In the genomic region with DNA sequence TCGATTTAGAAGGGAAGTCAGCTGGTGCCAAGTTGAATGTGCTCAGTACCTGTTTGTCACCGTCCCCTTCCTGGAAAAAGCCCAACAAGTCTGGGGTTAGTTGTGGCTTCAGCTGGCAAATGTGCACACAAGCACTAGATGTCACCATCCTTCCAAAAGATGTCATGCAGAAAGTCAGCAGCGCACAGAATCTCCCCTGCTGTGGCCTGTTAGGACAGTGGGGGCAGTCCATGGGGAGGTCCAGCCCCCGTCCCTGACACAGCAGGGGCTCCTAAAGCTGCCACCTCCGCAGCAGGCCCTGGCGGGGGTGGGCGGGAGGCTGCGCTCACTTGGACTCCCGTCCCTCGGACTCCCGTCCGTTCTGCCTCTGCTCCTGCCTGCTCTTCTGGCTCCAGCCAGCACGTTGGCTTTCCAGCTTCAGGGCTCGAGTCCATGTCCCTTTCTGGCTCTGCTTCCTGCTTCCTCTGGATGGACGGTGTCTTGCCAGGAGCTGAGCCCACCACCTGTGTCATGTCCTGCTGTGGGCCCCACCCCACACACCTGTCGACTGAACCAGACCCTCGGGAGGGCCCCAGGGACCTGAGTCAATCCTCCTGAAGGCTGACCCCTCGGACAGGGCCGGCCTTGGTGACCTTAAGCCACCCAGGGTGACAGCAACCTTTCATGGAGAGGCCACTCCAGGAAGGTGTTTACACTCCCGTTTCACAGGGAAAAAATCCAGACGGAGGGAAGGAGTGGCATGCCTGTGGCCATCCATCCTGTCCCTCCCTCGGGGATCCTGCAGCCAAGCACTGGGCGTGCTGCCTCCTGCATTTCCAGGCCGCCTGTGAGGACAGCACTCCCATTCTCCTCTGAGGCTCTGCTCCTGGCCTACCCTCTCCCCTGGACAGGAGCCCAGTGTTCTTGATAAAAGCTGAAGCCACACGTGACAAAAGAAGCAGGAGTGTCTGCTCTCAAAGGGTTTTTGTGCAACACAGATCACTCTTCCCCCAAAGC, we compare ENCODE assay signal across 7 cellular contexts. TPM values are rescaled to one million over a fixed set of nuclear protein-coding genes. Genes with fewer than 3 reads are reported as not detected.
DNase-seq lines count a peak whose midpoint lies in the region; ATAC-seq and TF ChIP-seq lines count a peak whose summit lies in the region.

No MANE protein-coding gene starts in this region.

- peak overlapping the region; percentile 35 to 48 (median 38) for H3K4me3 ChIP-seq in esophagus muscularis mucosa

- intact Hi-C loops in activated CD4-positive, alpha-beta memory T cell treated with anti-CD3 and anti-CD28 coated beads for 36 hours (cut with micrococcal nuclease), result loop anchor here (1.0 to 5.0 kb wide), 6 partner anchors 91 to 681 kb away; no protein-coding TSS in a partner anchor
- intact Hi-C loops in esophagus muscularis mucosa (cut with DNase I), result loop anchor here (2.0 to 5.0 kb wide), 2 partner anchors 85 to 165 kb away; no protein-coding TSS in a partner anchor

- no peaks in the 10 kb centered on the region for H3K36me3 ChIP-seq in esophagus muscularis mucosa

- no peak overlapping the region for H3K4me3 Mint-ChIP-seq in activated CD4-positive, alpha-beta memory T cell treated with anti-CD3 and anti-CD28 coated beads for 36 hours
- H3K4me3 Mint-ChIP-seq in naive B cell, result no peak overlapping the region

- no peak overlapping the region for H3K27ac Mint-ChIP-seq in activated CD4-positive, alpha-beta memory T cell treated with anti-CD3 and anti-CD28 coated beads for 36 hours
- peak overlapping the region in 3 of 6 donors; percentile 24 to 62 (median 34) for H3K27ac Mint-ChIP-seq in naive B cell

- peaks cover 5% of the 10 kb centered on the region for H3K4me1 Mint-ChIP-seq in activated CD4-positive, alpha-beta memory T cell treated with anti-CD3 and anti-CD28 coated beads for 36 hours (ENCODE audit: low read depth)
- peaks cover 0 to 2% (median 0%) of the 10 kb centered on the region in 3 donors for H3K4me1 Mint-ChIP-seq in naive B cell

- no peaks in the 10 kb centered on the region for H3K27me3 ChIP-seq in esophagus muscularis mucosa

- peaks cover 14 to 20% (median 18%) of the 10 kb centered on the region in 4 donors for H3K4me1 ChIP-seq in esophagus muscularis mucosa

- DNase-seq in NCI-H1694 treated with DMSO at 0.1 percent for 48 hours (lab: John Stamatoyannopoulos, UW) (peak; percentile 52), esophagus muscularis mucosa (ENCODE audit: extremely low spot score) (no peak), naive B cell (peak; percentile 55), superior temporal gyrus (ENCODE audit: extremely low spot score) (peak; percentile 58)
- peak; percentile 80 for DNase-seq in activated CD4-positive, alpha-beta memory T cell treated with anti-CD3 and anti-CD28 coated beads for 36 hours

- TF ChIP-seq CTCF in GM12873 (IDR thresholded peaks at IDR 0.05; ENCODE audit: insufficient read depth, low read depth, low read length, missing control alignments) (peak; percentile 58), esophagus muscularis mucosa (IDR thresholded peaks at IDR 0.05) (peak; percentile 47 to 70 (median 60))

- H3K9me3 ChIP-seq in esophagus muscularis mucosa, result no peaks in the 10 kb centered on the region

- POLR2A ChIA-PET in activated CD4-positive, alpha-beta memory T cell treated with anti-CD3 and anti-CD28 coated beads for 36 hours (lab: Charles Lee), result interaction anchor here (0.8 kb wide), 1 partner anchor 193 kb away, joined by 3 read pairs; no protein-coding TSS in a partner anchor

- TF ChIP-seq POLR2A in esophagus muscularis mucosa (IDR thresholded peaks at IDR 0.05; ENCODE audit: low read depth), result no peak

- ATAC-seq in naive B cell (ENCODE audit: low read depth in 2 of 2) (peak; percentile 85 to 87), HG03159 (IDR thresholded peaks at IDR 0.05; ENCODE audit: unreplicated experiment) (no peak)

- no peaks in the 10 kb centered on the region for H3K27me3 Mint-ChIP-seq in activated CD4-positive, alpha-beta memory T cell treated with anti-CD3 and anti-CD28 coated beads for 36 hours
- peaks cover 2 to 6% (median 2%) of the 10 kb centered on the region in 3 donors for H3K27me3 Mint-ChIP-seq in naive B cell

- no peak for TF ChIP-seq EP300 in esophagus muscularis mucosa (IDR thresholded peaks at IDR 0.05)

- H3K27ac ChIP-seq in esophagus muscularis mucosa (replicated peaks in 1 of 4), result peak overlapping the region; percentile 71 to 81 (median 74)

- 19% methylated on average over 25 of the region's 25 CpGs for WGBS in esophagus muscularis mucosa

- H3K9me3 Mint-ChIP-seq in activated CD4-positive, alpha-beta memory T cell treated with anti-CD3 and anti-CD28 coated beads for 36 hours, result no peaks in the 10 kb centered on the region
- no peaks in the 10 kb centered on the region for H3K9me3 Mint-ChIP-seq in naive B cell

- CTCF ChIA-PET in activated CD4-positive, alpha-beta memory T cell treated with anti-CD3 and anti-CD28 coated beads for 36 hours (lab: Charles Lee), result interaction anchor here (0.7 to 3.8 kb wide), 20 partner anchors 10 to 681 kb away, joined by 3 to 54 read pairs (median 5); no protein-coding TSS in a partner anchor

- no peaks in the 10 kb centered on the region for H3K36me3 Mint-ChIP-seq in activated CD4-positive, alpha-beta memory T cell treated with anti-CD3 and anti-CD28 coated beads for 36 hours
- H3K36me3 Mint-ChIP-seq in naive B cell, result no peaks in the 10 kb centered on the region

RNA-seq across cellular contexts. Expression of a gene that starts 8.5 kb away (rescaled TPM):
- total RNA-seq in activated CD4-positive, alpha-beta memory T cell treated with anti-CD3 and anti-CD28 coated beads for 36 hours, result not detected
- 1 to 10 TPM in 2 of 4 donors, under 1 TPM in 2; 0.83 to 3.7 (median 1.4) TPM for total RNA-seq in esophagus muscularis mucosa
- not detected for polyA plus RNA-seq in naive B cell (ENCODE audit: low read depth in 6 of 6)

RNA-seq across cellular contexts. Expression of a gene that starts 15.7 kb away (rescaled TPM):
- total RNA-seq in activated CD4-positive, alpha-beta memory T cell treated with anti-CD3 and anti-CD28 coated beads for 36 hours, result not detected
- not detected for total RNA-seq in esophagus muscularis mucosa
- polyA plus RNA-seq in naive B cell (ENCODE audit: low read depth in 6 of 6), result not detected

RNA-seq across cellular contexts. Expression of a gene that starts 45.3 kb away (rescaled TPM):
- total RNA-seq in activated CD4-positive, alpha-beta memory T cell treated with anti-CD3 and anti-CD28 coated beads for 36 hours, result 100 to 1,000 TPM; 238 to 240 TPM
- 100 to 1,000 TPM; 142 to 213 (median 191) TPM for total RNA-seq in esophagus muscularis mucosa
- polyA plus RNA-seq in naive B cell (ENCODE audit: low read depth in 6 of 6), result 10 to 100 TPM; 45.8 to 88.7 (median 68.2) TPM
